1 cellular context compared by ENCODE assay signal in genomic region chr22:35301370-35301874, GRCh38.
TF ChIP-seq lines count a peak whose summit lies in the region.

No MANE protein-coding gene starts in this region.

TF ChIP-seq in A549, 52 proteins besides CTCF, POLR2A, EP300 and RAD21 (continued from another document):
- TF ChIP-seq RCOR1 (IDR thresholded peaks at IDR 0.05; ENCODE audit: low read depth, low read length) (no peak), ZSCAN20 (CRISPR knock-in tag; IDR thresholded peaks at IDR 0.05) (no peak), HES2 (IDR thresholded peaks at IDR 0.05) (peak; percentile 82), FOXS1 (CRISPR knock-in tag; IDR thresholded peaks at IDR 0.05) (no peak), POLR2AphosphoS2 (conservative IDR thresholded peaks at IDR 0.05; ENCODE audit: low read length) (no peak)
